1 cellular context compared by ENCODE assay signal in the genomic region with DNA sequence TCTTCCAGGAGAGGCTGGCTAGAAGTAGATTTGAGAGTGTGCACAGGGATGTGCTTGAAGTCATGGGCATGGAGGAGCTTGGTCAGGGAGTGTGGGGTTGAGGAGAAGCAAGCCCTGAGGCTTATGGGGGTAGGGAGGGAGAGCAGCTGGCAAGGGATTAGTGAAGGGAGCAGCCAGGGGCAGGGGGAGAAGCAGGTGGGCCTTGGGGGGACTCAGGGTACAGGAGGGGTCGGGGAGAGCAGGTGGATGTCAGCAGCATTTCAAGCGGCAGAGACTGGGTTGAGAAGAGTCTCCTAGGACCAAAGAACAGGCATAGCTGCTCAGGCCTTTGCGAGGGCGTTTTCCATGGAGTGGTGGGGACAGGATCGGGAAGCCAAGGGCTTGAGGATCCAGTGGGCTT.
TF ChIP-seq lines count a peak whose summit lies in the region.

No MANE protein-coding gene starts in this region.

TF ChIP-seq in A549, 52 proteins besides CTCF, POLR2A, EP300 and RAD21:
- TF ChIP-seq, protein P1, sequence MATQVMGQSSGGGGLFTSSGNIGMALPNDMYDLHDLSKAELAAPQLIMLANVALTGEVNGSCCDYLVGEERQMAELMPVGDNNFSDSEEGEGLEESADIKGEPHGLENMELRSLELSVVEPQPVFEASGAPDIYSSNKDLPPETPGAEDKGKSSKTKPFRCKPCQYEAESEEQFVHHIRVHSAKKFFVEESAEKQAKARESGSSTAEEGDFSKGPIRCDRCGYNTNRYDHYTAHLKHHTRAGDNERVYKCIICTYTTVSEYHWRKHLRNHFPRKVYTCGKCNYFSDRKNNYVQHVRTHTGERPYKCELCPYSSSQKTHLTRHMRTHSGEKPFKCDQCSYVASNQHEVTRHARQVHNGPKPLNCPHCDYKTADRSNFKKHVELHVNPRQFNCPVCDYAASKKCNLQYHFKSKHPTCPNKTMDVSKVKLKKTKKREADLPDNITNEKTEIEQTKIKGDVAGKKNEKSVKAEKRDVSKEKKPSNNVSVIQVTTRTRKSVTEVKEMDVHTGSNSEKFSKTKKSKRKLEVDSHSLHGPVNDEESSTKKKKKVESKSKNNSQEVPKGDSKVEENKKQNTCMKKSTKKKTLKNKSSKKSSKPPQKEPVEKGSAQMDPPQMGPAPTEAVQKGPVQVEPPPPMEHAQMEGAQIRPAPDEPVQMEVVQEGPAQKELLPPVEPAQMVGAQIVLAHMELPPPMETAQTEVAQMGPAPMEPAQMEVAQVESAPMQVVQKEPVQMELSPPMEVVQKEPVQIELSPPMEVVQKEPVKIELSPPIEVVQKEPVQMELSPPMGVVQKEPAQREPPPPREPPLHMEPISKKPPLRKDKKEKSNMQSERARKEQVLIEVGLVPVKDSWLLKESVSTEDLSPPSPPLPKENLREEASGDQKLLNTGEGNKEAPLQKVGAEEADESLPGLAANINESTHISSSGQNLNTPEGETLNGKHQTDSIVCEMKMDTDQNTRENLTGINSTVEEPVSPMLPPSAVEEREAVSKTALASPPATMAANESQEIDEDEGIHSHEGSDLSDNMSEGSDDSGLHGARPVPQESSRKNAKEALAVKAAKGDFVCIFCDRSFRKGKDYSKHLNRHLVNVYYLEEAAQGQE (IDR thresholded peaks at IDR 0.05) = no peak
- TF ChIP-seq KDM5A (IDR thresholded peaks at IDR 0.05) (no peak), MYC (IDR thresholded peaks at IDR 0.05; ENCODE audit: borderline replicate concordance, low read length) (no peak), HEYL (CRISPR knock-in tag; IDR thresholded peaks at IDR 0.05) (no peak), KDM1A (IDR thresholded peaks at IDR 0.05; ENCODE audit: low read depth) (no peak), POLR2AphosphoS2 (conservative IDR thresholded peaks at IDR 0.05; ENCODE audit: low read length) (no peak), NFE2L2 (conservative IDR thresholded peaks at IDR 0.05; ENCODE audit: low read length) (no peak), CHD2 (IDR thresholded peaks at IDR 0.05; ENCODE audit: low read length, partially characterized antibody) (no peak), RFX5 (IDR thresholded peaks at IDR 0.05) (no peak), EHMT2 (IDR thresholded peaks at IDR 0.05; ENCODE audit: low read depth) (no peak), JUNB (IDR thresholded peaks at IDR 0.05) (no peak), EHF (CRISPR knock-in tag; IDR thresholded peaks at IDR 0.05) (no peak)
- TF ChIP-seq, protein P2, sequence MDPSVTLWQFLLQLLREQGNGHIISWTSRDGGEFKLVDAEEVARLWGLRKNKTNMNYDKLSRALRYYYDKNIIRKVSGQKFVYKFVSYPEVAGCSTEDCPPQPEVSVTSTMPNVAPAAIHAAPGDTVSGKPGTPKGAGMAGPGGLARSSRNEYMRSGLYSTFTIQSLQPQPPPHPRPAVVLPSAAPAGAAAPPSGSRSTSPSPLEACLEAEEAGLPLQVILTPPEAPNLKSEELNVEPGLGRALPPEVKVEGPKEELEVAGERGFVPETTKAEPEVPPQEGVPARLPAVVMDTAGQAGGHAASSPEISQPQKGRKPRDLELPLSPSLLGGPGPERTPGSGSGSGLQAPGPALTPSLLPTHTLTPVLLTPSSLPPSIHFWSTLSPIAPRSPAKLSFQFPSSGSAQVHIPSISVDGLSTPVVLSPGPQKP (IDR thresholded peaks at IDR 0.05; ENCODE audit: low read depth, low read length) = no peak
